Comparison of ENCODE assay signal across 22 cellular contexts in genomic region chr17:2701161-2701995, GRCh38. TPM values are rescaled to one million over a fixed set of nuclear protein-coding genes. Genes with fewer than 3 reads are reported as not detected.
A peak's percentile ranks its signal among the peaks of the same experiment; 100 is the strongest.
DNase-seq lines count a peak whose midpoint lies in the region; ATAC-seq and TF ChIP-seq lines count a peak whose summit lies in the region.
"Had no signal": no experiment of that assay in that cellular context is flagged by ENCODE, and none has a peak within 500 bp of the region (broad histone marks: within the 10 kb centered on the region; RNA-seq: fewer than 3 reads in every experiment).

No MANE protein-coding gene starts in this region.

- H3K4me3 ChIP-seq in WERI-Rb-1 (ENCODE audit: low read depth, low read length) (no peak overlapping the region), spleen (no peak overlapping the region)
- H3K4me3 ChIP-seq: A549, esophagus squamous epithelium, pancreas, vagina had no signal

- intact Hi-C loops in spleen (cut with DNase I; ENCODE audit: low total_unique reads): no loop called here

- H3K36me3 ChIP-seq in WERI-Rb-1 (peaks cover 75% of the 10 kb centered on the region), spleen (peaks cover 0 to 86% (median 72%) of the 10 kb centered on the region in 6 donors)

- TF ChIP-seq POLR2A in spleen (IDR thresholded peaks at IDR 0.05): no peak

- WGBS in spleen, 5 donors: 93 to 97% (median 95%) methylated on average over 25 to 41 of the region's 41 CpGs

- H3K9me3 ChIP-seq in WERI-Rb-1 (ENCODE audit: severe bottlenecking): no peaks in the 10 kb centered on the region
- H3K9me3 ChIP-seq in spleen: no peaks in the 10 kb centered on the region
- H3K9me3 ChIP-seq: A549, esophagus squamous epithelium, pancreas, vagina had no signal

- peak; percentile 28 for DNase-seq in activated T-cell treated with anti-CD3 and anti-CD28 coated beads, Interleukin-2, amount 50 U/mL, for 24 hours
- no peak for DNase-seq in activated T-cell treated with anti-CD3 and anti-CD28 coated beads, Interleukin-2, amount 50 U/mL, for 48 hours
- DNase-seq in WERI-Rb-1 (peak; percentile 5), iPS-NIHi11 (ENCODE audit: low spot score) (peak; percentile 8), spleen (peak; percentile 72), NCI-H1436 (lab: John Stamatoyannopoulos, UW) (no peak), EL (no peak)
- DNase-seq: activated gamma-delta T cell; DMS153; esophagus squamous epithelium; NCI-H1092 treated with DMSO at 0.1 percent for 48 hours; stimulated activated CD4-positive, alpha-beta T cell treated with anti-CD3 and anti-CD28 coated beads, Interleukin-12 subunit alpha, Interleukin-12 subunit beta, amount 100 ng/mL, for 4 hours; T-cell had no signal

- no peaks in the 10 kb centered on the region for H3K27me3 ChIP-seq in WERI-Rb-1 (ENCODE audit: insufficient read depth, low read depth, severe bottlenecking)
- H3K27me3 ChIP-seq in spleen (replicated peaks in 1 of 7): no peaks in the 10 kb centered on the region
- H3K27me3 ChIP-seq: esophagus squamous epithelium, pancreas, vagina had no signal

- ATAC-seq in esophagus mucosa: no peak
- ATAC-seq: A549, T-cell had no signal

- no peaks in the 10 kb centered on the region for H3K27me3 Mint-ChIP-seq in activated T-cell treated with anti-CD3 and anti-CD28 coated beads, Interleukin-2, amount 50 U/mL, for 24 hours
- H3K27me3 Mint-ChIP-seq: dendritic cell treated with granulocyte-macrophage colony-stimulating factor and Interleukin-4, amounts not matched to agents 40 ng/mL and 50 ng/mL, for 4 days; stimulated activated naive CD8-positive, alpha-beta T cell treated with anti-CD3 and anti-CD28 coated beads, Interleukin-15, Interleukin-2, amounts not matched to agents 100 ng/mL and 50 ng/mL, for 24 hours; T-cell had no signal

- H3K4me3 Mint-ChIP-seq in activated T-cell treated with anti-CD3 and anti-CD28 coated beads, Interleukin-2, amount 50 U/mL, for 24 hours: no peak overlapping the region
- H3K4me3 Mint-ChIP-seq: dendritic cell treated with granulocyte-macrophage colony-stimulating factor and Interleukin-4, amounts not matched to agents 40 ng/mL and 50 ng/mL, for 4 days; stimulated activated naive CD8-positive, alpha-beta T cell treated with anti-CD3 and anti-CD28 coated beads, Interleukin-15, Interleukin-2, amounts not matched to agents 100 ng/mL and 50 ng/mL, for 24 hours; T-cell had no signal

- H3K27ac ChIP-seq in WERI-Rb-1 (no peak overlapping the region), spleen (no peak overlapping the region)
- H3K27ac ChIP-seq: A549, C4-2B, esophagus squamous epithelium, KMS-11, pancreas, vagina, VCaP had no signal

- H3K9me3 Mint-ChIP-seq in activated T-cell treated with anti-CD3 and anti-CD28 coated beads, Interleukin-2, amount 50 U/mL, for 24 hours: no peaks in the 10 kb centered on the region
- H3K9me3 Mint-ChIP-seq: dendritic cell treated with granulocyte-macrophage colony-stimulating factor and Interleukin-4, amounts not matched to agents 40 ng/mL and 50 ng/mL, for 4 days; stimulated activated naive CD8-positive, alpha-beta T cell treated with anti-CD3 and anti-CD28 coated beads, Interleukin-15, Interleukin-2, amounts not matched to agents 100 ng/mL and 50 ng/mL, for 24 hours; T-cell had no signal

- peaks cover 95% of the 10 kb centered on the region for H3K36me3 Mint-ChIP-seq in activated T-cell treated with anti-CD3 and anti-CD28 coated beads, Interleukin-2, amount 50 U/mL, for 24 hours (ENCODE audit: low read depth)

- TF ChIP-seq CTCF in WERI-Rb-1 (IDR thresholded peaks at IDR 0.05; ENCODE audit: low read depth, low read length) (no peak), spleen (IDR thresholded peaks at IDR 0.05 in 8 of 11, conservative IDR thresholded peaks at IDR 0.05 in 3 of 11) (no peak)

- H3K4me1 Mint-ChIP-seq in activated T-cell treated with anti-CD3 and anti-CD28 coated beads, Interleukin-2, amount 50 U/mL, for 24 hours (ENCODE audit: low read depth): peaks cover 8% of the 10 kb centered on the region

- H3K27ac Mint-ChIP-seq in activated T-cell treated with anti-CD3 and anti-CD28 coated beads, Interleukin-2, amount 50 U/mL, for 24 hours: no peak overlapping the region
- H3K27ac Mint-ChIP-seq: dendritic cell treated with granulocyte-macrophage colony-stimulating factor and Interleukin-4, amounts not matched to agents 40 ng/mL and 50 ng/mL, for 4 days; stimulated activated naive CD8-positive, alpha-beta T cell treated with anti-CD3 and anti-CD28 coated beads, Interleukin-15, Interleukin-2, amounts not matched to agents 100 ng/mL and 50 ng/mL, for 24 hours; T-cell had no signal

- peaks cover 0 to 14% (median 0%) of the 10 kb centered on the region in 6 donors for H3K4me1 ChIP-seq in spleen
- H3K4me1 ChIP-seq: pancreas had no signal

RNA-seq across cellular contexts. Expression of gene CLUH, which starts 10.2 kb away (rescaled TPM):
- total RNA-seq in spleen (10 to 100 TPM; 37.9 to 82.6 (median 51.1) TPM), esophagus mucosa (99.0 TPM)
- polyA plus RNA-seq in spleen: 10 to 100 TPM; 14.3 to 48.7 (median 26.5) TPM

RNA-seq across cellular contexts. Expression of gene CCDC92B, which starts 48.1 kb away (rescaled TPM):
- under 1 TPM in 4 of 7 donors, not detected in 3; 0.14 to 0.26 (median 0.22) TPM for total RNA-seq in spleen
- polyA plus RNA-seq in spleen: under 1 TPM; 0.03 to 0.20 (median 0.06) TPM
- 0.68 TPM for total RNA-seq in esophagus mucosa

Comparison
In these comparisons a context has a peak if more than half of its experiments do, and no peak if none do; other contexts are left out.
1. DNase-seq: peak in activated T-cell treated with anti-CD3 and anti-CD28 coated beads, Interleukin-2, amount 50 U/mL, for 24 hours (single experiment), WERI-Rb-1 (single experiment), iPS-NIHi11 (single experiment) and spleen (single experiment); none in activated T-cell treated with anti-CD3 and anti-CD28 coated beads, Interleukin-2, amount 50 U/mL, for 48 hours (0 of 2), NCI-H1436 (single experiment) and EL (single experiment).